Comparison of ENCODE assay signal across 8 cellular contexts in the genomic region with DNA sequence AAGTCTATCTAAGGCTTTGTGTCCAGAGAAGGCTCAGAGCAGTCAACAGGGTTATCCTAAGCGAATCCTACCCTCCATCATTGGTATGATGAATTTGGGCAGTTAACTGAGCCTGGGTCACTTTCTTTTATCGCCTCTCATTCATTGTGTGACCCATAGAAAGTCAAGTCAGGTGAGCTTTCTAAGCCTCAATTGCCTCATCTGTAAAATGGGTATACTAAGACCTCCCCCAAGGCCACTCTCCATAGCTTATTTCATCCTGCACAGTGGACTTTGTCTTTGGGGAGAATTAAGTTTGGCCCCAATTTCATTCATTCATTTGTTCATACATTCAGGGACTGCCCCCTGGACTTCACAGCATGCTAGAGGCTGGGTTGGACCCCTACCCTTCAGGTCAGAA.
"Had no signal": no experiment of that assay in that cellular context is flagged by ENCODE, and none has a peak within 500 bp of the region (broad histone marks: within the 10 kb centered on the region; RNA-seq: fewer than 3 reads in every experiment).

No MANE protein-coding gene starts in this region.

- FAIRE-seq: G401.6, GM12878, GM12891, GM12892, GM18507, GM19239 had no signal

- H3K4me3 ChIP-seq: GM12878 had no signal

- ATAC-seq: GM12878 had no signal

- DNase-seq: GDM1, GF-D8 had no signal
